Comparison of ENCODE assay signal across 20 cellular contexts in genomic region chr15:50830477-50831354, GRCh38.
A peak's percentile ranks its signal among the peaks of the same experiment; 100 is the strongest.
DNase-seq lines count a peak whose midpoint lies in the region; ATAC-seq and TF ChIP-seq lines count a peak whose summit lies in the region.
"Had no signal": no experiment of that assay in that cellular context is flagged by ENCODE, and none has a peak within 500 bp of the region (broad histone marks: within the 10 kb centered on the region; RNA-seq: fewer than 3 reads in every experiment).

No MANE protein-coding gene starts in this region.

- H3K9me3 ChIP-seq in trophoblast cell (ENCODE audit: insufficient read depth, low read depth, low read length) (no peaks in the 10 kb centered on the region), lower lobe of right lung (no peaks in the 10 kb centered on the region)

- no peak overlapping the region for H3K9ac ChIP-seq in trophoblast cell (ENCODE audit: low read length)

- H3K14ac ChIP-seq in trophoblast cell (ENCODE audit: low read length) = no peak overlapping the region

- H3K36me3 Mint-ChIP-seq in activated naive CD4-positive, alpha-beta T cell treated with anti-CD3 and anti-CD28 coated beads, Interleukin-2, amount 50 U/mL, for 72 hours = no peaks in the 10 kb centered on the region
- H3K36me3 Mint-ChIP-seq in osteocyte (ENCODE audit: unreplicated experiment) = no peaks in the 10 kb centered on the region
- H3K36me3 Mint-ChIP-seq: CD4-positive, CD25-positive, alpha-beta regulatory T cell had no signal

- H3K4ac ChIP-seq in trophoblast cell (ENCODE audit: low read depth, low read length) = no peak overlapping the region

- H3K27ac ChIP-seq in trophoblast cell (ENCODE audit: low read depth, low read length) = peak overlapping the region; percentile 16
- H3K27ac ChIP-seq in lower lobe of right lung = no peak overlapping the region
- H3K27ac ChIP-seq: HL-60, PC-9 had no signal

- ATAC-seq in activated naive CD4-positive, alpha-beta T cell treated with anti-CD3 and anti-CD28 coated beads, Interleukin-2, amount 50 U/mL, for 72 hours = no peak
- no peak for ATAC-seq in lower lobe of right lung

- H2BK12ac ChIP-seq in trophoblast cell (ENCODE audit: low read length) = no peak overlapping the region

- H2AK5ac ChIP-seq in trophoblast cell (ENCODE audit: low read length) = no peak overlapping the region

- H3K27ac Mint-ChIP-seq in activated naive CD4-positive, alpha-beta T cell treated with anti-CD3 and anti-CD28 coated beads, Interleukin-2, amount 50 U/mL, for 72 hours = peak overlapping the region in 1 of 2 donors; percentile 42
- no peak overlapping the region for H3K27ac Mint-ChIP-seq in osteocyte (ENCODE audit: unreplicated experiment)
- H3K27ac Mint-ChIP-seq: CD4-positive, CD25-positive, alpha-beta regulatory T cell; H9 had no signal

- intact Hi-C loops in lower lobe of right lung (cut with DNase I) = no loop called here

- H4K12ac ChIP-seq in trophoblast cell (ENCODE audit: low read depth, low read length) = no peak overlapping the region

- peak overlapping the region; percentile 62 for H4K91ac ChIP-seq in trophoblast cell (ENCODE audit: low read depth, low read length)

- H4K8ac ChIP-seq in trophoblast cell (ENCODE audit: low read depth, low read length) = no peak overlapping the region

- no peak overlapping the region for H2AFZ ChIP-seq in trophoblast cell (ENCODE audit: insufficient read depth, low read length, poor library complexity)
- H2AFZ ChIP-seq: PC-9 had no signal

- WGBS in trophoblast cell (ENCODE audit: extremely low coverage, insufficient coverage, insufficient read length) = no CpG with 5 or more reads among the region's 12 CpGs

- H3K18ac ChIP-seq in trophoblast cell (ENCODE audit: low read length) = no peak overlapping the region

- H3K4me1 ChIP-seq in trophoblast cell (ENCODE audit: control insufficient read depth in 1 of 2, insufficient read depth in 2 of 2, low read length in 2 of 2) (peaks cover 0 to 6% of the 10 kb centered on the region in 2 experiments), lower lobe of right lung (no peaks in the 10 kb centered on the region)

- H3K27me3 Mint-ChIP-seq in osteocyte (ENCODE audit: unreplicated experiment) = peaks cover 2% of the 10 kb centered on the region

- no peak overlapping the region for H3K23ac ChIP-seq in trophoblast cell (ENCODE audit: low read length)

- H3K79me1 ChIP-seq in trophoblast cell (ENCODE audit: low read length) = peaks cover 3% of the 10 kb centered on the region

- H3K4me1 Mint-ChIP-seq in osteocyte (ENCODE audit: unreplicated experiment) = peaks cover 8% of the 10 kb centered on the region
- H3K4me1 Mint-ChIP-seq: CD4-positive, CD25-positive, alpha-beta regulatory T cell had no signal

- H3K79me2 ChIP-seq in trophoblast cell (ENCODE audit: control insufficient read depth, insufficient read depth, low read length, poor library complexity) = no peaks in the 10 kb centered on the region

- H3K4me2 ChIP-seq in trophoblast cell (ENCODE audit: low read length) = no peak overlapping the region
- H3K4me2 ChIP-seq: PC-9 had no signal

- DNase-seq in ELF-1 (ENCODE audit: low read depth, low spot score) = peak; percentile 30
- peak; percentile 28 for DNase-seq in LNCaP clone FGC (ENCODE audit: low read depth)
- peak; percentile 64 for DNase-seq in islet precursor cell
- peak; percentile 87 to 90 for DNase-seq in trophoblast cell
- DNase-seq in activated naive CD4-positive, alpha-beta T cell treated with anti-CD3 and anti-CD28 coated beads, Interleukin-2, amount 50 U/mL, for 72 hours (ENCODE audit: low spot score in 2 of 2) = no peak
- DNase-seq in lower lobe of right lung = no peak
- DNase-seq in osteocyte (ENCODE audit: extremely low spot score, unreplicated experiment) = no peak
- DNase-seq: CD4-positive, CD25-positive, alpha-beta regulatory T cell; EL; H9; KG1; MV-4-11; NCI-H1105 treated with DMSO at 0.1 percent for 48 hours; NCI-H2029 treated with DMSO at 0.1 percent for 48 hours; NCI-H345; NCI-H524; PC-9; RPMI8226; SHP77 had no signal

- H3K9me3 Mint-ChIP-seq in activated naive CD4-positive, alpha-beta T cell treated with anti-CD3 and anti-CD28 coated beads, Interleukin-2, amount 50 U/mL, for 72 hours = no peaks in the 10 kb centered on the region
- H3K9me3 Mint-ChIP-seq in osteocyte (ENCODE audit: unreplicated experiment) = no peaks in the 10 kb centered on the region
- H3K9me3 Mint-ChIP-seq: CD4-positive, CD25-positive, alpha-beta regulatory T cell; H9 had no signal

- H2BK5ac ChIP-seq in trophoblast cell (ENCODE audit: low read depth, low read length, poor library complexity) = no peak overlapping the region

- H3K27me3 ChIP-seq in trophoblast cell (ENCODE audit: insufficient read depth, low read length) = no peaks in the 10 kb centered on the region
- H3K27me3 ChIP-seq in lower lobe of right lung (ENCODE audit: low read depth) = no peaks in the 10 kb centered on the region

- no peak overlapping the region for H3K4me3 ChIP-seq in LNCaP clone FGC (ENCODE audit: low read depth, low read length)
- H3K4me3 ChIP-seq in trophoblast cell (ENCODE audit: low read depth, low read length) = no peak overlapping the region
- H3K4me3 ChIP-seq in lower lobe of right lung = no peak overlapping the region
- H3K4me3 ChIP-seq: PC-9 had no signal

- TF ChIP-seq CTCF in LNCaP clone FGC (IDR thresholded peaks at IDR 0.05; ENCODE audit: control insufficient read depth, extremely low read depth, insufficient read depth) (no peak), lower lobe of right lung (IDR thresholded peaks at IDR 0.05) (no peak), osteocyte (IDR thresholded peaks at IDR 0.05) (no peak)

- H2BK120ac ChIP-seq in trophoblast cell (ENCODE audit: insufficient read depth, low read length, poor library complexity) = no peak overlapping the region

- H3K36me3 ChIP-seq in trophoblast cell (ENCODE audit: control insufficient read depth in 1 of 2, insufficient read depth in 2 of 2, low read length in 2 of 2) (no peaks in the 10 kb centered on the region), lower lobe of right lung (no peaks in the 10 kb centered on the region)

- H3K4me3 Mint-ChIP-seq in osteocyte (ENCODE audit: unreplicated experiment) = no peak overlapping the region
- H3K4me3 Mint-ChIP-seq: H9 had no signal

Comparison
In these comparisons a context has a peak if more than half of its experiments do, and no peak if none do; other contexts are left out.
1. DNase-seq: peak in ELF-1 (single experiment), LNCaP clone FGC (single experiment), islet precursor cell (single experiment) and trophoblast cell (2 of 2); none in activated naive CD4-positive, alpha-beta T cell treated with anti-CD3 and anti-CD28 coated beads, Interleukin-2, amount 50 U/mL, for 72 hours (0 of 2), lower lobe of right lung (single experiment) and osteocyte (single experiment).